Comparison of ENCODE assay signal across 8 cellular contexts in the genomic region with DNA sequence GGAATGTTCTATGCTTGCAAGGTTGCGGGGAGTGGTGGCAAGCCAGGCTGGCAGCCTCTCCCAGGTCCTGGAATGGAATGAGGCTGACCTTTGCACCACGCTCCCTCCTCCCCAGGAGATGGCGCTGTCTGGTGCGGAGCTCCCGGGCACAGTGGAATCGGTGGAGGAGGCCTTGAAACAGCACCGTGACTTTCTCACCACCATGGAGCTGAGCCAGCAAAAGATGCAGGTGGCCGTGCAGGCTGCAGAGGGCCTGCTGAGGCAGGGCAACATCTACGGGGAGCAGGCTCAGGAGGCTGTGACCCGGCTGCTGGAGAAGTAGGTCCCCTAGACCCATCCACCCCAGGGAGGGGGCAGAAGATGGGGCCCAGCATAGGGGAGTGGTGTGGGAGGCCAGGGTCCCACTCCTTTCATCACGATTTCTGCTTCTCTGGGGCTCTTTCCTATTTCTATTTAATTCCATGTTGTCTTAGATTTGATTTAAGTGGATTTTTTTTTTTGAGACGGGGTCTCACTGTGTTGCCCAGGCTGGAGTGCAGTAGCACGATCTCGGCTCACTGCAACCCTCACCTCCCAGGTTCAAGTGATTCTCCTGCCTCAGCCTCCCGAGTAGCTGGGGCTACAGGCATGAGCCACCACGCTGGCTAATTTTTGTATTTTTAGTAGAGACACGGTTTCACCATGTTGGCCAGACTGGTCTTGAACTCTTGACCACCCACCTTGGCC. TPM values are rescaled to one million over a fixed set of nuclear protein-coding genes. Genes with fewer than 3 reads are reported as not detected.
DNase-seq lines count a peak whose midpoint lies in the region; ATAC-seq lines count a peak whose summit lies in the region.

No MANE protein-coding gene starts in this region.

- no peak overlapping the region for H3K4me3 Mint-ChIP-seq in activated T-helper 1 cell treated with anti-CD3 and anti-CD28 coated beads, Interleukin-12 subunit alpha, Interleukin-12 subunit beta, Interleukin-2, Interleukin-4 antibody, amounts not matched to agents 30 ng/mL and 10 ng/mL and 1 ng/mL, durations not matched to agents 14 hours and 24 hours and 36 hours

- no peaks in the 10 kb centered on the region for H3K4me1 Mint-ChIP-seq in activated T-helper 1 cell treated with anti-CD3 and anti-CD28 coated beads, Interleukin-12 subunit alpha, Interleukin-12 subunit beta, Interleukin-2, Interleukin-4 antibody, amounts not matched to agents 30 ng/mL and 10 ng/mL and 1 ng/mL, durations not matched to agents 14 hours and 24 hours and 36 hours (ENCODE audit: low read depth)

- ATAC-seq in HG03139 (IDR thresholded peaks at IDR 0.05; ENCODE audit: unreplicated experiment): no peak
- ATAC-seq in HG03469 (IDR thresholded peaks at IDR 0.05; ENCODE audit: unreplicated experiment): no peak

- H3K27ac Mint-ChIP-seq in activated T-helper 1 cell treated with anti-CD3 and anti-CD28 coated beads, Interleukin-12 subunit alpha, Interleukin-12 subunit beta, Interleukin-2, Interleukin-4 antibody, amounts not matched to agents 30 ng/mL and 10 ng/mL and 1 ng/mL, durations not matched to agents 14 hours and 24 hours and 36 hours: no peak overlapping the region

- in situ Hi-C loops in KBM-7 (cut with MboI; ENCODE audit: low pct_unique_long_range_greater_than_20kb, low sequenced_read_pairs): no loop called here

- no peaks in the 10 kb centered on the region for H3K9me3 Mint-ChIP-seq in activated T-helper 1 cell treated with anti-CD3 and anti-CD28 coated beads, Interleukin-12 subunit alpha, Interleukin-12 subunit beta, Interleukin-2, Interleukin-4 antibody, amounts not matched to agents 30 ng/mL and 10 ng/mL and 1 ng/mL, durations not matched to agents 14 hours and 24 hours and 36 hours

- DNase-seq in DMS153 (lab: John Stamatoyannopoulos, UW) (peak; percentile 53), KBM-7 (peak; percentile 77), OCI-M1 (lab: John Stamatoyannopoulos, UW) (peak; percentile 93), glomerular endothelial cell (ENCODE audit: extremely low read depth, low read depth, low spot score) (peak; percentile 10), retina (peak; percentile 62)
- peak; percentile 41 for DNase-seq in activated T-helper 1 cell treated with anti-CD3 and anti-CD28 coated beads, Interleukin-12 subunit alpha, Interleukin-12 subunit beta, Interleukin-2, Interleukin-4 antibody, amounts not matched to agents 30 ng/mL and 10 ng/mL and 1 ng/mL, durations not matched to agents 14 hours and 24 hours and 36 hours (ENCODE audit: low spot score)

- H3K27me3 Mint-ChIP-seq in activated T-helper 1 cell treated with anti-CD3 and anti-CD28 coated beads, Interleukin-12 subunit alpha, Interleukin-12 subunit beta, Interleukin-2, Interleukin-4 antibody, amounts not matched to agents 30 ng/mL and 10 ng/mL and 1 ng/mL, durations not matched to agents 14 hours and 24 hours and 36 hours (ENCODE audit: insufficient read depth): peaks cover 13% of the 10 kb centered on the region

- intact Hi-C loops in activated T-helper 1 cell treated with anti-CD3 and anti-CD28 coated beads, Interleukin-12 subunit alpha, Interleukin-12 subunit beta, Interleukin-2, Interleukin-4 antibody, amounts not matched to agents 30 ng/mL and 10 ng/mL and 1 ng/mL, durations not matched to agents 14 hours and 24 hours and 36 hours (cut with micrococcal nuclease): loop anchor here (2.0 kb wide), 1 partner anchor 219 kb away; no protein-coding TSS in a partner anchor

- no peaks in the 10 kb centered on the region for H3K36me3 Mint-ChIP-seq in activated T-helper 1 cell treated with anti-CD3 and anti-CD28 coated beads, Interleukin-12 subunit alpha, Interleukin-12 subunit beta, Interleukin-2, Interleukin-4 antibody, amounts not matched to agents 30 ng/mL and 10 ng/mL and 1 ng/mL, durations not matched to agents 14 hours and 24 hours and 36 hours (ENCODE audit: low read depth)

RNA-seq across cellular contexts. Expression of gene SHKBP1, which starts 53.2 kb away (rescaled TPM):
- 102 and 113 TPM in 2 replicates for total RNA-seq in activated T-helper 1 cell treated with anti-CD3 and anti-CD28 coated beads, Interleukin-12 subunit alpha, Interleukin-12 subunit beta, Interleukin-2, Interleukin-4 antibody, amounts not matched to agents 30 ng/mL and 10 ng/mL and 1 ng/mL, durations not matched to agents 14 hours and 24 hours and 36 hours
- total RNA-seq in glomerular endothelial cell: 91.0 and 91.4 TPM in 2 replicates

RNA-seq across cellular contexts. Expression of gene SPTBN4, which starts 56.7 kb away (rescaled TPM):
- 0.21 and 0.69 TPM in 2 replicates for total RNA-seq in activated T-helper 1 cell treated with anti-CD3 and anti-CD28 coated beads, Interleukin-12 subunit alpha, Interleukin-12 subunit beta, Interleukin-2, Interleukin-4 antibody, amounts not matched to agents 30 ng/mL and 10 ng/mL and 1 ng/mL, durations not matched to agents 14 hours and 24 hours and 36 hours
- 1.4 TPM in 1 of 2 replicates, not detected in the other for total RNA-seq in glomerular endothelial cell

RNA-seq across cellular contexts. Expression of gene BLVRB, which starts 57.9 kb away (rescaled TPM):
- total RNA-seq in activated T-helper 1 cell treated with anti-CD3 and anti-CD28 coated beads, Interleukin-12 subunit alpha, Interleukin-12 subunit beta, Interleukin-2, Interleukin-4 antibody, amounts not matched to agents 30 ng/mL and 10 ng/mL and 1 ng/mL, durations not matched to agents 14 hours and 24 hours and 36 hours: 6.1 and 8.2 TPM in 2 replicates
- 70.8 and 92.6 TPM in 2 replicates for total RNA-seq in glomerular endothelial cell

Comparison
In these comparisons a context has a peak if more than half of its experiments do, and no peak if none do; other contexts are left out.
1. DNase-seq: peak in every context shown above with its lines; median percentile 93 in OCI-M1; 77 in KBM-7; 62 in retina; 53 in DMS153; 41 in activated T-helper 1 cell treated with anti-CD3 and anti-CD28 coated beads, Interleukin-12 subunit alpha, Interleukin-12 subunit beta, Interleukin-2, Interleukin-4 antibody, amounts not matched to agents 30 ng/mL and 10 ng/mL and 1 ng/mL, durations not matched to agents 14 hours and 24 hours and 36 hours; 10 in glomerular endothelial cell.